ENCODE assay signal across 34 cellular contexts in genomic region chr16:8204096-8204495, GRCh38.
"Had no signal": no experiment of that assay in that cellular context is flagged by ENCODE, and none has a peak within 500 bp of the region (broad histone marks: within the 10 kb centered on the region; RNA-seq: fewer than 3 reads in every experiment).

No MANE protein-coding gene starts in this region.

- H3K4me1 ChIP-seq: adrenal gland, ascending aorta, body of pancreas, breast epithelium had no signal

- H3K27me3 ChIP-seq: adrenal gland, ascending aorta, body of pancreas, brain microvascular endothelial cell, breast epithelium, cardiac muscle cell had no signal

- ATAC-seq: activated naive CD4-positive, alpha-beta T cell treated with anti-CD3 and anti-CD28 coated beads, Interleukin-2, amount 50 U/mL, for 72 hours; activated naive CD8-positive, alpha-beta T cell treated with anti-CD3 and anti-CD28 coated beads, Interleukin-2, amount 50 U/mL, for 24 hours; activated T-cell treated with anti-CD3 and anti-CD28 coated beads, Interleukin-2, amount 50 U/mL, for 4 hours; activated T-cell treated with anti-CD3 and anti-CD28 coated beads, Interleukin-2, amount 50 U/mL, for 72 hours; activated T-helper 17 cell treated with anti-CD3 and anti-CD28 coated beads, Interleukin-2, amount 50 U/mL, for 72 hours; body of pancreas had no signal

- DNase-seq: activated effector memory CD4-positive, alpha-beta T cell treated with anti-CD3 and anti-CD28 coated beads, Interleukin-2, amount 50 U/mL, for 16 hours; activated effector memory CD4-positive, alpha-beta T cell treated with Interleukin-2 at 50 U/mL for 16 hours; activated gamma-delta T cell; activated gamma-delta T cell treated with Interleukin-2 at 50 U/mL for 16 hours; activated naive CD4-positive, alpha-beta T cell; activated naive CD4-positive, alpha-beta T cell treated with anti-CD3 and anti-CD28 coated beads for 36 hours; activated naive CD4-positive, alpha-beta T cell treated with anti-CD3 and anti-CD28 coated beads, Interleukin-2, amount 10 ng/mL, durations not matched to agents 7 days and 5 days; activated naive CD4-positive, alpha-beta T cell treated with anti-CD3 and anti-CD28 coated beads, Interleukin-2, amount 50 U/mL, for 16 hours; activated naive CD4-positive, alpha-beta T cell treated with Interleukin-2 at 50 U/mL for 16 hours; activated naive CD8-positive, alpha-beta T cell treated with anti-CD3 and anti-CD28 coated beads for 36 hours; activated naive CD8-positive, alpha-beta T cell treated with anti-CD3 and anti-CD28 coated beads, Interleukin-2, amount 10 ng/mL, durations not matched to agents 7 days and 5 days; activated naive CD8-positive, alpha-beta T cell treated with anti-CD3 and anti-CD28 coated beads, Interleukin-2, amount 50 U/mL, for 24 hours; activated T-cell treated with anti-CD3 and anti-CD28 coated beads, Interleukin-2, amount 50 U/mL, for 1 hour; activated T-cell treated with anti-CD3 and anti-CD28 coated beads, Interleukin-2, amount 50 U/mL, for 24 hours; activated T-cell treated with anti-CD3 and anti-CD28 coated beads, Interleukin-2, amount 50 U/mL, for 4 hours; activated T-cell treated with anti-CD3 and anti-CD28 coated beads, Interleukin-2, amount 50 U/mL, for 48 hours; activated T-cell treated with anti-CD3 and anti-CD28 coated beads, Interleukin-2, amount 50 U/mL, for 72 hours; adrenal gland; amniotic stem cell; amygdala; anterior cingulate cortex; aorta; brain microvascular endothelial cell; caudate nucleus; central memory CD4-positive, alpha-beta T cell; cerebellar nuclear complex had no signal

- H3K27ac ChIP-seq: adrenal gland, ascending aorta, body of pancreas, brain microvascular endothelial cell, breast epithelium, cardiac muscle cell had no signal

- H3K4me3 ChIP-seq: adrenal gland, ascending aorta, body of pancreas, breast epithelium, cardiac muscle cell had no signal

- H3K9me3 ChIP-seq: adrenal gland, ascending aorta had no signal

- FAIRE-seq: astrocyte, bronchial epithelial cell had no signal

- H3K36me3 ChIP-seq: adrenal gland, ascending aorta, brain microvascular endothelial cell, breast epithelium, cardiac muscle cell had no signal
